In genomic region chr10:100986952-100987684, GRCh38 we compare ENCODE assay signal across 1 cellular context.
TF ChIP-seq lines count a peak whose summit lies in the region.

Gene MRPL43 (minus strand): TSS chr10:100987497. CDS start chr10:100987443, 54 bp downstream.
Gene TWNK (plus strand): TSS chr10:100987543. CDS start chr10:100988211, 668 bp downstream.

TF ChIP-seq in HepG2, 621 proteins besides CTCF, POLR2A, EP300 and RAD21 (continued from another document and continues in another):
- TF ChIP-seq, protein P1, sequence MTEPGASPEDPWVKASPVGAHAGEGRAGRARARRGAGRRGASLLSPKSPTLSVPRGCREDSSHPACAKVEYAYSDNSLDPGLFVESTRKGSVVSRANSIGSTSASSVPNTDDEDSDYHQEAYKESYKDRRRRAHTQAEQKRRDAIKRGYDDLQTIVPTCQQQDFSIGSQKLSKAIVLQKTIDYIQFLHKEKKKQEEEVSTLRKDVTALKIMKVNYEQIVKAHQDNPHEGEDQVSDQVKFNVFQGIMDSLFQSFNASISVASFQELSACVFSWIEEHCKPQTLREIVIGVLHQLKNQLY (CRISPR knock-in tag; IDR thresholded peaks at IDR 0.05) = 0 out of 2 replicates have a peak, but pooled peaks have one; percentile 30
- TF ChIP-seq HNRNPL (IDR thresholded peaks at IDR 0.05; ENCODE audit: low read depth, low read length) (no peak; the same call in 1 of the 2 replicates), ZNF770 (CRISPR knock-in tag; IDR thresholded peaks at IDR 0.05) (0 out of 2 replicates have a peak, but pooled peaks have one; percentile 22), ZNF589 (CRISPR knock-in tag; conservative IDR thresholded peaks at IDR 0.05) (peak; percentile 93), GTF2F1 (IDR thresholded peaks at IDR 0.05; ENCODE audit: low read length) (no peak), DNMT1 (CRISPR knock-in tag; IDR thresholded peaks at IDR 0.05) (0 out of 2 replicates have a peak, but pooled peaks have one; percentile 44), PCBP2 (optimal IDR thresholded peaks at IDR 0.05; ENCODE audit: low read depth, low read length, poor library complexity, severe bottlenecking) (no peak), CENPX (CRISPR knock-in tag; IDR thresholded peaks at IDR 0.05) (no peak), ZNF720 (CRISPR knock-in tag; IDR thresholded peaks at IDR 0.05) (no peak), FOXO4 (CRISPR knock-in tag; conservative IDR thresholded peaks at IDR 0.05) (no peak), KLF9 (CRISPR knock-in tag; IDR thresholded peaks at IDR 0.05; ENCODE audit: low read depth) (peak; percentile 62; the same call in 1 of the 2 replicates), ZHX2 (IDR thresholded peaks at IDR 0.05; ENCODE audit: low read depth) (peak; percentile 68), ZHX2 (CRISPR knock-in tag; IDR thresholded peaks at IDR 0.05; ENCODE audit: borderline replicate concordance) (peak; percentile 45; the same call in 1 of the 2 replicates), XBP1 (CRISPR knock-in tag; IDR thresholded peaks at IDR 0.05) (0 out of 2 replicates have a peak, but pooled peaks have one; percentile 42), TAF1 (CRISPR knock-in tag; IDR thresholded peaks at IDR 0.05) (peak; percentile 87), SNAI1 (CRISPR knock-in tag; IDR thresholded peaks at IDR 0.05; ENCODE audit: borderline replicate concordance) (peak; percentile 35; the same call in 1 of the 2 replicates), ZNF296 (CRISPR knock-in tag; conservative IDR thresholded peaks at IDR 0.05) (0 out of 2 replicates have a peak, but pooled peaks have one; percentile 31), NR2C2 (CRISPR knock-in tag; IDR thresholded peaks at IDR 0.05; ENCODE audit: borderline replicate concordance) (peak; percentile 100), PBX2 (CRISPR knock-in tag; IDR thresholded peaks at IDR 0.05) (no peak), SRF (IDR thresholded peaks at IDR 0.05; ENCODE audit: low read depth, low read length) (no peak), GZF1 (CRISPR knock-in tag; IDR thresholded peaks at IDR 0.05) (0 out of 2 replicates have a peak, but pooled peaks have one; percentile 47), GPN1 (CRISPR knock-in tag; IDR thresholded peaks at IDR 0.05; ENCODE audit: borderline replicate concordance) (peak; percentile 15; the same call in 1 of the 2 replicates), PPARG (CRISPR knock-in tag; conservative IDR thresholded peaks at IDR 0.05) (no peak)
- TF ChIP-seq, protein P2, sequence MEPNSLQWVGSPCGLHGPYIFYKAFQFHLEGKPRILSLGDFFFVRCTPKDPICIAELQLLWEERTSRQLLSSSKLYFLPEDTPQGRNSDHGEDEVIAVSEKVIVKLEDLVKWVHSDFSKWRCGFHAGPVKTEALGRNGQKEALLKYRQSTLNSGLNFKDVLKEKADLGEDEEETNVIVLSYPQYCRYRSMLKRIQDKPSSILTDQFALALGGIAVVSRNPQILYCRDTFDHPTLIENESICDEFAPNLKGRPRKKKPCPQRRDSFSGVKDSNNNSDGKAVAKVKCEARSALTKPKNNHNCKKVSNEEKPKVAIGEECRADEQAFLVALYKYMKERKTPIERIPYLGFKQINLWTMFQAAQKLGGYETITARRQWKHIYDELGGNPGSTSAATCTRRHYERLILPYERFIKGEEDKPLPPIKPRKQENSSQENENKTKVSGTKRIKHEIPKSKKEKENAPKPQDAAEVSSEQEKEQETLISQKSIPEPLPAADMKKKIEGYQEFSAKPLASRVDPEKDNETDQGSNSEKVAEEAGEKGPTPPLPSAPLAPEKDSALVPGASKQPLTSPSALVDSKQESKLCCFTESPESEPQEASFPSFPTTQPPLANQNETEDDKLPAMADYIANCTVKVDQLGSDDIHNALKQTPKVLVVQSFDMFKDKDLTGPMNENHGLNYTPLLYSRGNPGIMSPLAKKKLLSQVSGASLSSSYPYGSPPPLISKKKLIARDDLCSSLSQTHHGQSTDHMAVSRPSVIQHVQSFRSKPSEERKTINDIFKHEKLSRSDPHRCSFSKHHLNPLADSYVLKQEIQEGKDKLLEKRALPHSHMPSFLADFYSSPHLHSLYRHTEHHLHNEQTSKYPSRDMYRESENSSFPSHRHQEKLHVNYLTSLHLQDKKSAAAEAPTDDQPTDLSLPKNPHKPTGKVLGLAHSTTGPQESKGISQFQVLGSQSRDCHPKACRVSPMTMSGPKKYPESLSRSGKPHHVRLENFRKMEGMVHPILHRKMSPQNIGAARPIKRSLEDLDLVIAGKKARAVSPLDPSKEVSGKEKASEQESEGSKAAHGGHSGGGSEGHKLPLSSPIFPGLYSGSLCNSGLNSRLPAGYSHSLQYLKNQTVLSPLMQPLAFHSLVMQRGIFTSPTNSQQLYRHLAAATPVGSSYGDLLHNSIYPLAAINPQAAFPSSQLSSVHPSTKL (CRISPR knock-in tag; IDR thresholded peaks at IDR 0.05) = peak; percentile 31; the same call in 1 of the 2 replicates
- TF ChIP-seq, protein P3, sequence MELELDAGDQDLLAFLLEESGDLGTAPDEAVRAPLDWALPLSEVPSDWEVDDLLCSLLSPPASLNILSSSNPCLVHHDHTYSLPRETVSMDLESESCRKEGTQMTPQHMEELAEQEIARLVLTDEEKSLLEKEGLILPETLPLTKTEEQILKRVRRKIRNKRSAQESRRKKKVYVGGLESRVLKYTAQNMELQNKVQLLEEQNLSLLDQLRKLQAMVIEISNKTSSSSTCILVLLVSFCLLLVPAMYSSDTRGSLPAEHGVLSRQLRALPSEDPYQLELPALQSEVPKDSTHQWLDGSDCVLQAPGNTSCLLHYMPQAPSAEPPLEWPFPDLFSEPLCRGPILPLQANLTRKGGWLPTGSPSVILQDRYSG (CRISPR knock-in tag; IDR thresholded peaks at IDR 0.05) = peak; percentile 83; the same call in 1 of the 2 replicates
- TF ChIP-seq, protein P4, sequence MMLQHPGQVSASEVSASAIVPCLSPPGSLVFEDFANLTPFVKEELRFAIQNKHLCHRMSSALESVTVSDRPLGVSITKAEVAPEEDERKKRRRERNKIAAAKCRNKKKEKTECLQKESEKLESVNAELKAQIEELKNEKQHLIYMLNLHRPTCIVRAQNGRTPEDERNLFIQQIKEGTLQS (CRISPR knock-in tag; IDR thresholded peaks at IDR 0.05) = peak; percentile 45; the same call in 1 of the 2 replicates
- TF ChIP-seq, protein P5, sequence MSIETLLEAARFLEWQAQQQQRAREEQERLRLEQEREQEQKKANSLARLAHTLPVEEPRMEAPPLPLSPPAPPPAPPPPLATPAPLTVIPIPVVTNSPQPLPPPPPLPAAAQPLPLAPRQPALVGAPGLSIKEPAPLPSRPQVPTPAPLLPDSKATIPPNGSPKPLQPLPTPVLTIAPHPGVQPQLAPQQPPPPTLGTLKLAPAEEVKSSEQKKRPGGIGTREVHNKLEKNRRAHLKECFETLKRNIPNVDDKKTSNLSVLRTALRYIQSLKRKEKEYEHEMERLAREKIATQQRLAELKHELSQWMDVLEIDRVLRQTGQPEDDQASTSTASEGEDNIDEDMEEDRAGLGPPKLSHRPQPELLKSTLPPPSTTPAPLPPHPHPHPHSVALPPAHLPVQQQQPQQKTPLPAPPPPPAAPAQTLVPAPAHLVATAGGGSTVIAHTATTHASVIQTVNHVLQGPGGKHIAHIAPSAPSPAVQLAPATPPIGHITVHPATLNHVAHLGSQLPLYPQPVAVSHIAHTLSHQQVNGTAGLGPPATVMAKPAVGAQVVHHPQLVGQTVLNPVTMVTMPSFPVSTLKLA (IDR thresholded peaks at IDR 0.05) = peak; percentile 90
- TF ChIP-seq, protein P6, sequence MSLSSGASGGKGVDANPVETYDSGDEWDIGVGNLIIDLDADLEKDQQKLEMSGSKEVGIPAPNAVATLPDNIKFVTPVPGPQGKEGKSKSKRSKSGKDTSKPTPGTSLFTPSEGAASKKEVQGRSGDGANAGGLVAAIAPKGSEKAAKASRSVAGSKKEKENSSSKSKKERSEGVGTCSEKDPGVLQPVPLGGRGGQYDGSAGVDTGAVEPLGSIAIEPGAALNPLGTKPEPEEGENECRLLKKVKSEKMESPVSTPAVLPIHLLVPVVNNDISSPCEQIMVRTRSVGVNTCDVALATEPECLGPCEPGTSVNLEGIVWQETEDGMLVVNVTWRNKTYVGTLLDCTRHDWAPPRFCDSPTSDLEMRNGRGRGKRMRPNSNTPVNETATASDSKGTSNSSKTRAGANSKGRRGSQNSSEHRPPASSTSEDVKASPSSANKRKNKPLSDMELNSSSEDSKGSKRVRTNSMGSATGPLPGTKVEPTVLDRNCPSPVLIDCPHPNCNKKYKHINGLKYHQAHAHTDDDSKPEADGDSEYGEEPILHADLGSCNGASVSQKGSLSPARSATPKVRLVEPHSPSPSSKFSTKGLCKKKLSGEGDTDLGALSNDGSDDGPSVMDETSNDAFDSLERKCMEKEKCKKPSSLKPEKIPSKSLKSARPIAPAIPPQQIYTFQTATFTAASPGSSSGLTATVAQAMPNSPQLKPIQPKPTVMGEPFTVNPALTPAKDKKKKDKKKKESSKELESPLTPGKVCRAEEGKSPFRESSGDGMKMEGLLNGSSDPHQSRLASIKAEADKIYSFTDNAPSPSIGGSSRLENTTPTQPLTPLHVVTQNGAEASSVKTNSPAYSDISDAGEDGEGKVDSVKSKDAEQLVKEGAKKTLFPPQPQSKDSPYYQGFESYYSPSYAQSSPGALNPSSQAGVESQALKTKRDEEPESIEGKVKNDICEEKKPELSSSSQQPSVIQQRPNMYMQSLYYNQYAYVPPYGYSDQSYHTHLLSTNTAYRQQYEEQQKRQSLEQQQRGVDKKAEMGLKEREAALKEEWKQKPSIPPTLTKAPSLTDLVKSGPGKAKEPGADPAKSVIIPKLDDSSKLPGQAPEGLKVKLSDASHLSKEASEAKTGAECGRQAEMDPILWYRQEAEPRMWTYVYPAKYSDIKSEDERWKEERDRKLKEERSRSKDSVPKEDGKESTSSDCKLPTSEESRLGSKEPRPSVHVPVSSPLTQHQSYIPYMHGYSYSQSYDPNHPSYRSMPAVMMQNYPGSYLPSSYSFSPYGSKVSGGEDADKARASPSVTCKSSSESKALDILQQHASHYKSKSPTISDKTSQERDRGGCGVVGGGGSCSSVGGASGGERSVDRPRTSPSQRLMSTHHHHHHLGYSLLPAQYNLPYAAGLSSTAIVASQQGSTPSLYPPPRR (CRISPR knock-in tag; IDR thresholded peaks at IDR 0.05; ENCODE audit: borderline replicate concordance) = peak; percentile 4; the same call in 1 of the 2 replicates
